In genomic region chr17:42275527-42276358, GRCh38 we compare ENCODE assay signal across 8 cellular contexts. TPM values are rescaled to one million over a fixed set of nuclear protein-coding genes. Genes with fewer than 3 reads are reported as not detected.
DNase-seq lines count a peak whose midpoint lies in the region; ATAC-seq and TF ChIP-seq lines count a peak whose summit lies in the region.

No MANE protein-coding gene starts in this region.

- H3K27ac Mint-ChIP-seq in stimulated activated naive B cell treated with anti-CD40 and anti-IgM and Interleukin-4, amounts not matched to agents 10 μg/mL and 1 μg/mL and 100 μg/mL, for 72 hours = peak overlapping the region; percentile 90

- peaks cover 0 to 12% of the 10 kb centered on the region in 2 donors for H3K4me1 ChIP-seq in lung (ENCODE audit: control insufficient read depth in 2 of 2, insufficient read depth in 2 of 2, low read length in 2 of 2)

- no peaks in the 10 kb centered on the region for H3K9me3 Mint-ChIP-seq in stimulated activated naive B cell treated with anti-CD40 and anti-IgM and Interleukin-4, amounts not matched to agents 10 μg/mL and 1 μg/mL and 100 μg/mL, for 72 hours

- ATAC-seq in HG03280 (IDR thresholded peaks at IDR 0.05; ENCODE audit: unreplicated experiment) = peak; percentile 55
- peak; percentile 5 for ATAC-seq in lung (ENCODE audit: insufficient read depth, low FRiP score)
- peak; percentile 66 to 74 for ATAC-seq in stimulated activated naive B cell treated with anti-CD40 and anti-IgM and Interleukin-4, amounts not matched to agents 10 μg/mL and 1 μg/mL and 100 μg/mL, for 72 hours (replicated peaks)
- ATAC-seq in GM21786 (IDR thresholded peaks at IDR 0.05; ENCODE audit: unreplicated experiment) = no peak

- H3K9me3 ChIP-seq in lung (ENCODE audit: control insufficient read depth in 2 of 2, insufficient read depth in 1 of 2, low read length in 1 of 2) = no peaks in the 10 kb centered on the region

- no peaks in the 10 kb centered on the region for H3K36me3 ChIP-seq in lung (ENCODE audit: control insufficient read depth in 2 of 2, insufficient read depth in 2 of 2, low read length in 2 of 2)

- WGBS in lung, 2 donors = 1% methylated on average over 49 to 82 of the region's 82 CpGs

- H3K4me3 ChIP-seq in choroid plexus epithelial cell (ENCODE audit: low read depth, low read length) (peak overlapping the region; percentile 80), lung (peak overlapping the region; percentile 81)

- peak overlapping the region; percentile 82 for H3K27ac ChIP-seq in lung (ENCODE audit: low read depth in 1 of 2, low read length in 1 of 2)

- TF ChIP-seq CTCF in choroid plexus epithelial cell (conservative IDR thresholded peaks at IDR 0.05; ENCODE audit: low read depth, low read length) (no peak), lung (IDR thresholded peaks at IDR 0.05; ENCODE audit: control extremely low read depth, extremely low read depth) (no peak)

- no peaks in the 10 kb centered on the region for H3K27me3 ChIP-seq in lung (ENCODE audit: control insufficient read depth, insufficient read depth)

- peaks cover 42 to 62% of the 10 kb centered on the region in 2 donors for H3K4me1 Mint-ChIP-seq in stimulated activated naive B cell treated with anti-CD40 and anti-IgM and Interleukin-4, amounts not matched to agents 10 μg/mL and 1 μg/mL and 100 μg/mL, for 72 hours

- DNase-seq in NCI-H345 (lab: John Stamatoyannopoulos, UW) (peak; percentile 57), NCI-H345 treated with DMSO at 0.1 percent for 48 hours (lab: John Stamatoyannopoulos, UW; ENCODE audit: unreplicated experiment) (no peak), UCSD-AML1 (lab: John Stamatoyannopoulos, UW; ENCODE audit: unreplicated experiment) (peak; percentile 56), choroid plexus epithelial cell (ENCODE audit: low read depth) (peak; percentile 52), lung (ENCODE audit: low spot score) (no peak)
- no peak for DNase-seq in stimulated activated naive B cell treated with anti-CD40 and anti-IgM and Interleukin-4, amounts not matched to agents 10 μg/mL and 1 μg/mL and 100 μg/mL, for 72 hours

- H3K36me3 Mint-ChIP-seq in stimulated activated naive B cell treated with anti-CD40 and anti-IgM and Interleukin-4, amounts not matched to agents 10 μg/mL and 1 μg/mL and 100 μg/mL, for 72 hours = peaks cover under 1 to 26% of the 10 kb centered on the region in 2 donors

- no peaks in the 10 kb centered on the region for H3K27me3 Mint-ChIP-seq in stimulated activated naive B cell treated with anti-CD40 and anti-IgM and Interleukin-4, amounts not matched to agents 10 μg/mL and 1 μg/mL and 100 μg/mL, for 72 hours

- H3K4me3 Mint-ChIP-seq in stimulated activated naive B cell treated with anti-CD40 and anti-IgM and Interleukin-4, amounts not matched to agents 10 μg/mL and 1 μg/mL and 100 μg/mL, for 72 hours = peak overlapping the region; percentile 84 to 91

RNA-seq across cellular contexts. Expression of gene STAT5B, which starts 0.4 kb away (rescaled TPM):
- total RNA-seq in lung = 10 to 100 TPM; 49.5 to 53.6 TPM
- polyA plus RNA-seq in lung = 10 to 100 TPM; 23.3 to 46.8 TPM

RNA-seq across cellular contexts. Expression of gene STAT5A, which starts 12.6 kb away (rescaled TPM):
- 10 to 100 TPM; 20.9 to 52.0 TPM for total RNA-seq in lung
- 10 to 100 TPM; 16.4 to 42.8 TPM for polyA plus RNA-seq in lung

Comparison
In these comparisons a context has a peak if more than half of its experiments do, and no peak if none do; other contexts are left out.
1. DNase-seq: peak in NCI-H345 (single experiment), UCSD-AML1 (single experiment) and choroid plexus epithelial cell (single experiment); none in NCI-H345 treated with DMSO at 0.1 percent for 48 hours (single experiment), lung (single experiment) and stimulated activated naive B cell treated with anti-CD40 and anti-IgM and Interleukin-4, amounts not matched to agents 10 μg/mL and 1 μg/mL and 100 μg/mL, for 72 hours (single experiment).